21 cellular contexts compared by ENCODE assay signal in genomic region chr15:20345401-20345958, GRCh38.
DNase-seq lines count a peak whose midpoint lies in the region; ATAC-seq and TF ChIP-seq lines count a peak whose summit lies in the region.
"Had no signal": no experiment of that assay in that cellular context is flagged by ENCODE, and none has a peak within 500 bp of the region (broad histone marks: within the 10 kb centered on the region; RNA-seq: fewer than 3 reads in every experiment).

No MANE protein-coding gene starts in this region.

- ATAC-seq in left ventricle myocardium superior (no peak), lower lobe of right lung (no peak), GM21717 (IDR thresholded peaks at IDR 0.05; ENCODE audit: unreplicated experiment) (no peak), GM18519 (IDR thresholded peaks at IDR 0.05; ENCODE audit: low FRiP score, unreplicated experiment) (no peak)
- ATAC-seq: activated CD8-positive, alpha-beta T cell treated with anti-CD3 and anti-CD28 coated beads, Interleukin-2, amount 10 ng/mL, durations not matched to agents 7 days and 5 days; activated T-cell treated with anti-CD3 and anti-CD28 coated beads, Interleukin-2, amount 50 U/mL, for 72 hours; HepG2; left colon had no signal

- H3K9me3 ChIP-seq in Peyer's patch (peaks cover 0 to 22% (median 12%) of the 10 kb centered on the region in 4 donors), lower lobe of right lung (peaks cover 7% of the 10 kb centered on the region), vagina (peaks cover 19% of the 10 kb centered on the region)

- in situ Hi-C loops in G401 (cut with HindIII; ENCODE audit: low sequenced_read_pairs) = no loop called here

- no peak for TF ChIP-seq CTCF in Peyer's patch (IDR thresholded peaks at IDR 0.05)
- TF ChIP-seq CTCF in lower lobe of right lung (IDR thresholded peaks at IDR 0.05) = no peak
- TF ChIP-seq CTCF in vagina (IDR thresholded peaks at IDR 0.05) = no peak

- H3K27ac ChIP-seq in Peyer's patch (no peak overlapping the region), lower lobe of right lung (no peak overlapping the region), vagina (no peak overlapping the region)

- H3K4me1 ChIP-seq in Peyer's patch = peaks cover 0 to 8% (median 0%) of the 10 kb centered on the region in 4 donors
- H3K4me1 ChIP-seq in lower lobe of right lung = no peaks in the 10 kb centered on the region
- H3K4me1 ChIP-seq in vagina = no peaks in the 10 kb centered on the region

- intact Hi-C loops in left ventricle myocardium superior (cut with micrococcal nuclease) (no loop called here), cardiac septum (cut with DNase I) (no loop called here), lower lobe of right lung (cut with DNase I) (no loop called here), vagina (cut with DNase I) (no loop called here)

- no peaks in the 10 kb centered on the region for H3K27me3 ChIP-seq in Peyer's patch
- H3K27me3 ChIP-seq in lower lobe of right lung (ENCODE audit: low read depth) = peaks cover 13% of the 10 kb centered on the region
- H3K27me3 ChIP-seq in vagina = no peaks in the 10 kb centered on the region

- H3K36me3 ChIP-seq in Peyer's patch = no peaks in the 10 kb centered on the region
- H3K36me3 ChIP-seq in lower lobe of right lung = no peaks in the 10 kb centered on the region
- no peaks in the 10 kb centered on the region for H3K36me3 ChIP-seq in vagina

- TF ChIP-seq POLR2A in Peyer's patch (IDR thresholded peaks at IDR 0.05) (no peak), vagina (IDR thresholded peaks at IDR 0.05) (no peak)

- H3K4me3 ChIP-seq in Peyer's patch = no peak overlapping the region
- H3K4me3 ChIP-seq in lower lobe of right lung = no peak overlapping the region
- no peak overlapping the region for H3K4me3 ChIP-seq in vagina

- DNase-seq in left ventricle myocardium superior (peak; percentile 34), cardiac septum (ENCODE audit: low spot score) (no peak), Peyer's patch (peak; percentile 15 to 43 (median 29)), lower lobe of right lung (peak; percentile 51), vagina (ENCODE audit: extremely low spot score in 2 of 2) (peak; percentile 87 to 98), G401 (ENCODE audit: low spot score) (no peak)
- DNase-seq: activated CD8-positive, alpha-beta T cell treated with anti-CD3 and anti-CD28 coated beads, Interleukin-2, amount 10 ng/mL, durations not matched to agents 7 days and 5 days; activated T-cell treated with anti-CD3 and anti-CD28 coated beads, Interleukin-2, amount 50 U/mL, for 72 hours; caudate nucleus; COR-L47; effector memory CD4-positive, alpha-beta T cell; HFFc6; hippocampal formation; NCI-H1694 treated with DMSO at 0.1 percent for 48 hours; NCI-H510A treated with DMSO at 0.1 percent for 48 hours; occipital lobe; stimulated activated naive CD4-positive, alpha-beta T cell had no signal

Comparison
In these comparisons a context has a peak if more than half of its experiments do, and no peak if none do; other contexts are left out.
1. DNase-seq: peak in left ventricle myocardium superior (single experiment), Peyer's patch (3 of 3), lower lobe of right lung (single experiment) and vagina (2 of 2); none in cardiac septum (single experiment) and G401 (single experiment).